12 cellular contexts compared by ENCODE assay signal in genomic region chr14:53399057-53399456, GRCh38.
DNase-seq lines count a peak whose midpoint lies in the region; ATAC-seq and TF ChIP-seq lines count a peak whose summit lies in the region.
"Had no signal": no experiment of that assay in that cellular context is flagged by ENCODE, and none has a peak within 500 bp of the region (broad histone marks: within the 10 kb centered on the region; RNA-seq: fewer than 3 reads in every experiment).

No MANE protein-coding gene starts in this region.

- DNase-seq in AG20443 (ENCODE audit: low spot score) (peak; percentile 52), HS-27A (ENCODE audit: low read depth) (peak; percentile 69), astrocyte of the spinal cord (ENCODE audit: low read depth, low spot score) (peak; percentile 70), iris pigment epithelial cell (ENCODE audit: low read depth) (peak; percentile 62), KG1 (lab: John Stamatoyannopoulos, UW) (no peak), dorsolateral prefrontal cortex (no peak), Calu3 (no peak)
- DNase-seq: activated CD8-positive, alpha-beta memory T cell treated with anti-CD3 and anti-CD28 coated beads, Interleukin-2, amount 50 U/mL, for 48 hours; colonic mucosa; left colon; NCI-H2227 treated with DMSO at 0.1 percent for 48 hours had no signal

- H3K4me3 Mint-ChIP-seq in Calu3 (ENCODE audit: low read depth, unreplicated experiment): no peak overlapping the region

- TF ChIP-seq CTCF in astrocyte of the spinal cord (IDR thresholded peaks at IDR 0.05; ENCODE audit: low read depth, low read length) (peak; percentile 39), dorsolateral prefrontal cortex (IDR thresholded peaks at IDR 0.05 in 54 of 56, conservative IDR thresholded peaks at IDR 0.05 in 2 of 56; ENCODE audit: low read depth in 1 of 56, partially characterized antibody in 56 of 56) (peak in 4 of 56 donors; percentile 5 to 19 (median 8)), Calu3 (IDR thresholded peaks at IDR 0.05; ENCODE audit: unreplicated experiment) (no peak)

- H3K27ac ChIP-seq in dorsolateral prefrontal cortex: no peak overlapping the region
- H3K27ac ChIP-seq: colonic mucosa had no signal

- BruUV-seq in Calu3 (replicated peaks; lab: Mats Ljungman, UMichigan): no TSS peak

- H3K27ac Mint-ChIP-seq in Calu3 (ENCODE audit: unreplicated experiment): no peak overlapping the region

- H3K4me1 Mint-ChIP-seq in Calu3 (ENCODE audit: low read depth, unreplicated experiment): no peaks in the 10 kb centered on the region

- no peaks in the 10 kb centered on the region for H3K27me3 ChIP-seq in dorsolateral prefrontal cortex
- H3K27me3 ChIP-seq: colonic mucosa had no signal

- intact Hi-C loops in dorsolateral prefrontal cortex (cut with DNase I): no loop called here
- intact Hi-C loops in Calu3 (cut with micrococcal nuclease; ENCODE audit: unreplicated experiment): no loop called here

- H3K27me3 Mint-ChIP-seq in Calu3 (ENCODE audit: unreplicated experiment): peaks cover 52% of the 10 kb centered on the region

- H3K9me3 Mint-ChIP-seq in Calu3 (ENCODE audit: low read depth, unreplicated experiment): no peaks in the 10 kb centered on the region

- H3K36me3 Mint-ChIP-seq in Calu3 (ENCODE audit: insufficient read depth, unreplicated experiment): no peaks in the 10 kb centered on the region

- in situ Hi-C loops in astrocyte of the spinal cord (cut with HindIII; ENCODE audit: low sequenced_read_pairs): no loop called here

- ATAC-seq in HG03457 (IDR thresholded peaks at IDR 0.05; ENCODE audit: unreplicated experiment): no peak
- ATAC-seq: left colon had no signal

- CTCF ChIA-PET in Calu3 (lab: Charles Lee): interaction anchor here (0.6 kb wide), 3 partner anchors 60 to 1167 kb away, joined by 3 to 5 read pairs (median 3); no protein-coding TSS in a partner anchor

- H3K4me3 ChIP-seq in astrocyte of the spinal cord (ENCODE audit: low read depth, low read length): no peak overlapping the region
- no peak overlapping the region for H3K4me3 ChIP-seq in dorsolateral prefrontal cortex
- H3K4me3 ChIP-seq: colonic mucosa had no signal

Comparison
In these comparisons a context has a peak if more than half of its experiments do, and no peak if none do; other contexts are left out.
1. DNase-seq: peak in AG20443 (single experiment), HS-27A (single experiment), astrocyte of the spinal cord (single experiment) and iris pigment epithelial cell (single experiment); none in KG1 (single experiment), dorsolateral prefrontal cortex (0 of 10) and Calu3 (single experiment).